Comparison of ENCODE assay signal across 1 cellular context in the genomic region with DNA sequence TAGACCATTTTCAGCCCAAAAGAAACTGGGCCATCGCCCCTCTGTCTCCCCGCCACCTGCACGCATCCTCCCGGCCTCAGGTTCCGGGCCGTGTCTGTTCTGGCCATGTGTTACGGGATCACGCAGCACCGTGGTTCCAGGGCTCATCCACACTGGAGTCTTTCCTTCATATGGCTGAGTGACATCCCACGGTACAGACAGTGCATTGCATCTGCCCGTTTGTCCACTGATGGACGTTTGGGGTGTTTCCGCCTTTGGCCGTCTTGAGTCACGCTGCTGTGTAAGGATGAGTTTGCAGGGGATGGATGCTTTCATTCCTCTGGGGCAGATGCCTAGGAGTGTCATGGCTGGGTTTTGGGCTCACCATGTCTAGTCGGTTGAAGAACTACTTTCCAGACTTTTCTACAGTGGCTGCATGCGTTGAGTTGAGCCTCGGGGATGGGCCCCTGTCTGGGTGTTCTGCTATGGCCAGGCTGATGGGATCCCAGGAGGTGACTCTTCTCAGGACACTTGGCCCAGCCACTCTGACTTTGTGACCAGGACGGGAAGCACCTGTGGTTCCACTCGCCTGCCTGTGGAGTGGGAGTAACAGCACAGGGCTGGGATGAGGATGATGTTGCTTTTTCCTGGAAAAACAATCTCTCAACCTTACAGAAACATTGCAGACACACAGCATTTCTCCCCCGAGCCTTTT.
TF ChIP-seq lines count a peak whose summit lies in the region.

No MANE protein-coding gene starts in this region.

TF ChIP-seq in K562, 482 proteins besides CTCF, POLR2A, EP300 and RAD21:
- TF ChIP-seq POLR2G (IDR thresholded peaks at IDR 0.05; ENCODE audit: low read depth, low read length) (peak; percentile 59), POLR2AphosphoS5 (IDR thresholded peaks at IDR 0.05; ENCODE audit: control insufficient read depth, insufficient read depth, low read depth, low read length) (0 out of 2 replicates have a peak, but pooled peaks have one; percentile 20), IFI16 (CRISPR knock-in tag; IDR thresholded peaks at IDR 0.05) (no peak), SOX6 (IDR thresholded peaks at IDR 0.05) (no peak), HNRNPK (IDR thresholded peaks at IDR 0.05; ENCODE audit: low read depth, low read length, poor library complexity, severe bottlenecking) (no peak), ZNF830 (CRISPR knock-in tag; IDR thresholded peaks at IDR 0.05) (no peak), TAF15 (IDR thresholded peaks at IDR 0.05; ENCODE audit: low read depth, low read length) (0 out of 2 replicates have a peak, but pooled peaks have one; percentile 57), ZSCAN29 (IDR thresholded peaks at IDR 0.05) (no peak), SUPT5H (IDR thresholded peaks at IDR 0.05) (0 out of 2 replicates have a peak, but pooled peaks have one; percentile 21), ZNF282 (CRISPR knock-in tag; IDR thresholded peaks at IDR 0.05) (0 out of 2 replicates have a peak, but pooled peaks have one; percentile 48), MYNN (IDR thresholded peaks at IDR 0.05) (peak; percentile 50; the same call in 1 of the 2 replicates), MYNN (CRISPR knock-in tag; IDR thresholded peaks at IDR 0.05) (no peak), MIER1 (IDR thresholded peaks at IDR 0.05; ENCODE audit: low read depth) (no peak), YY1 (IDR thresholded peaks at IDR 0.05; ENCODE audit: borderline replicate concordance in 1 of 3, control insufficient read depth in 1 of 3, extremely low read depth in 1 of 3, insufficient read depth in 3 of 3, insufficient read length in 1 of 3, insufficient replicate concordance in 2 of 3, low read depth in 1 of 3, low read length in 2 of 3) (peak in 1 of 3 experiments; percentile 16), COPS2 (conservative IDR thresholded peaks at IDR 0.05) (no peak)
- TF ChIP-seq, protein P1, sequence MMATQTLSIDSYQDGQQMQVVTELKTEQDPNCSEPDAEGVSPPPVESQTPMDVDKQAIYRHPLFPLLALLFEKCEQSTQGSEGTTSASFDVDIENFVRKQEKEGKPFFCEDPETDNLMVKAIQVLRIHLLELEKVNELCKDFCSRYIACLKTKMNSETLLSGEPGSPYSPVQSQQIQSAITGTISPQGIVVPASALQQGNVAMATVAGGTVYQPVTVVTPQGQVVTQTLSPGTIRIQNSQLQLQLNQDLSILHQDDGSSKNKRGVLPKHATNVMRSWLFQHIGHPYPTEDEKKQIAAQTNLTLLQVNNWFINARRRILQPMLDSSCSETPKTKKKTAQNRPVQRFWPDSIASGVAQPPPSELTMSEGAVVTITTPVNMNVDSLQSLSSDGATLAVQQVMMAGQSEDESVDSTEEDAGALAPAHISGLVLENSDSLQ (IDR thresholded peaks at IDR 0.05), result 0 out of 2 replicates have a peak, but pooled peaks have one; percentile 8
- TF ChIP-seq, protein P2, sequence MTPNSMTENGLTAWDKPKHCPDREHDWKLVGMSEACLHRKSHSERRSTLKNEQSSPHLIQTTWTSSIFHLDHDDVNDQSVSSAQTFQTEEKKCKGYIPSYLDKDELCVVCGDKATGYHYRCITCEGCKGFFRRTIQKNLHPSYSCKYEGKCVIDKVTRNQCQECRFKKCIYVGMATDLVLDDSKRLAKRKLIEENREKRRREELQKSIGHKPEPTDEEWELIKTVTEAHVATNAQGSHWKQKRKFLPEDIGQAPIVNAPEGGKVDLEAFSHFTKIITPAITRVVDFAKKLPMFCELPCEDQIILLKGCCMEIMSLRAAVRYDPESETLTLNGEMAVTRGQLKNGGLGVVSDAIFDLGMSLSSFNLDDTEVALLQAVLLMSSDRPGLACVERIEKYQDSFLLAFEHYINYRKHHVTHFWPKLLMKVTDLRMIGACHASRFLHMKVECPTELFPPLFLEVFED (CRISPR knock-in tag; conservative IDR thresholded peaks at IDR 0.05), result no peak
- TF ChIP-seq, protein P3, sequence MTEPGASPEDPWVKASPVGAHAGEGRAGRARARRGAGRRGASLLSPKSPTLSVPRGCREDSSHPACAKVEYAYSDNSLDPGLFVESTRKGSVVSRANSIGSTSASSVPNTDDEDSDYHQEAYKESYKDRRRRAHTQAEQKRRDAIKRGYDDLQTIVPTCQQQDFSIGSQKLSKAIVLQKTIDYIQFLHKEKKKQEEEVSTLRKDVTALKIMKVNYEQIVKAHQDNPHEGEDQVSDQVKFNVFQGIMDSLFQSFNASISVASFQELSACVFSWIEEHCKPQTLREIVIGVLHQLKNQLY (CRISPR knock-in tag; conservative IDR thresholded peaks at IDR 0.05), result 0 out of 4 replicates have a peak, but pooled peaks of 1 of the 2 experiments have one; percentile 35
- TF ChIP-seq, protein P4, sequence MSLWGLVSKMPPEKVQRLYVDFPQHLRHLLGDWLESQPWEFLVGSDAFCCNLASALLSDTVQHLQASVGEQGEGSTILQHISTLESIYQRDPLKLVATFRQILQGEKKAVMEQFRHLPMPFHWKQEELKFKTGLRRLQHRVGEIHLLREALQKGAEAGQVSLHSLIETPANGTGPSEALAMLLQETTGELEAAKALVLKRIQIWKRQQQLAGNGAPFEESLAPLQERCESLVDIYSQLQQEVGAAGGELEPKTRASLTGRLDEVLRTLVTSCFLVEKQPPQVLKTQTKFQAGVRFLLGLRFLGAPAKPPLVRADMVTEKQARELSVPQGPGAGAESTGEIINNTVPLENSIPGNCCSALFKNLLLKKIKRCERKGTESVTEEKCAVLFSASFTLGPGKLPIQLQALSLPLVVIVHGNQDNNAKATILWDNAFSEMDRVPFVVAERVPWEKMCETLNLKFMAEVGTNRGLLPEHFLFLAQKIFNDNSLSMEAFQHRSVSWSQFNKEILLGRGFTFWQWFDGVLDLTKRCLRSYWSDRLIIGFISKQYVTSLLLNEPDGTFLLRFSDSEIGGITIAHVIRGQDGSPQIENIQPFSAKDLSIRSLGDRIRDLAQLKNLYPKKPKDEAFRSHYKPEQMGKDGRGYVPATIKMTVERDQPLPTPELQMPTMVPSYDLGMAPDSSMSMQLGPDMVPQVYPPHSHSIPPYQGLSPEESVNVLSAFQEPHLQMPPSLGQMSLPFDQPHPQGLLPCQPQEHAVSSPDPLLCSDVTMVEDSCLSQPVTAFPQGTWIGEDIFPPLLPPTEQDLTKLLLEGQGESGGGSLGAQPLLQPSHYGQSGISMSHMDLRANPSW (CRISPR knock-in tag; IDR thresholded peaks at IDR 0.05), result 0 out of 2 replicates have a peak, but pooled peaks have one; percentile 36
- TF ChIP-seq, protein P5, sequence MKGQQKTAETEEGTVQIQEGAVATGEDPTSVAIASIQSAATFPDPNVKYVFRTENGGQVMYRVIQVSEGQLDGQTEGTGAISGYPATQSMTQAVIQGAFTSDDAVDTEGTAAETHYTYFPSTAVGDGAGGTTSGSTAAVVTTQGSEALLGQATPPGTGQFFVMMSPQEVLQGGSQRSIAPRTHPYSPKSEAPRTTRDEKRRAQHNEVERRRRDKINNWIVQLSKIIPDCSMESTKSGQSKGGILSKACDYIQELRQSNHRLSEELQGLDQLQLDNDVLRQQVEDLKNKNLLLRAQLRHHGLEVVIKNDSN (CRISPR knock-in tag; IDR thresholded peaks at IDR 0.05), result peak; percentile 34; the same call in 1 of the 2 replicates
- TF ChIP-seq, protein P6, sequence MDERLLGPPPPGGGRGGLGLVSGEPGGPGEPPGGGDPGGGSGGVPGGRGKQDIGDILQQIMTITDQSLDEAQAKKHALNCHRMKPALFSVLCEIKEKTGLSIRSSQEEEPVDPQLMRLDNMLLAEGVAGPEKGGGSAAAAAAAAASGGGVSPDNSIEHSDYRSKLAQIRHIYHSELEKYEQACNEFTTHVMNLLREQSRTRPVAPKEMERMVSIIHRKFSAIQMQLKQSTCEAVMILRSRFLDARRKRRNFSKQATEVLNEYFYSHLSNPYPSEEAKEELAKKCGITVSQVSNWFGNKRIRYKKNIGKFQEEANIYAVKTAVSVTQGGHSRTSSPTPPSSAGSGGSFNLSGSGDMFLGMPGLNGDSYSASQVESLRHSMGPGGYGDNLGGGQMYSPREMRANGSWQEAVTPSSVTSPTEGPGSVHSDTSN (CRISPR knock-in tag; IDR thresholded peaks at IDR 0.05; ENCODE audit: low read depth), result no peak
- TF ChIP-seq, protein P6 (tag; conservative IDR thresholded peaks at IDR 0.05; ENCODE audit: low read depth), result 0 out of 2 replicates have a peak, but pooled peaks have one; percentile 10
